ENCODE assay signal across 19 cellular contexts in the genomic region with DNA sequence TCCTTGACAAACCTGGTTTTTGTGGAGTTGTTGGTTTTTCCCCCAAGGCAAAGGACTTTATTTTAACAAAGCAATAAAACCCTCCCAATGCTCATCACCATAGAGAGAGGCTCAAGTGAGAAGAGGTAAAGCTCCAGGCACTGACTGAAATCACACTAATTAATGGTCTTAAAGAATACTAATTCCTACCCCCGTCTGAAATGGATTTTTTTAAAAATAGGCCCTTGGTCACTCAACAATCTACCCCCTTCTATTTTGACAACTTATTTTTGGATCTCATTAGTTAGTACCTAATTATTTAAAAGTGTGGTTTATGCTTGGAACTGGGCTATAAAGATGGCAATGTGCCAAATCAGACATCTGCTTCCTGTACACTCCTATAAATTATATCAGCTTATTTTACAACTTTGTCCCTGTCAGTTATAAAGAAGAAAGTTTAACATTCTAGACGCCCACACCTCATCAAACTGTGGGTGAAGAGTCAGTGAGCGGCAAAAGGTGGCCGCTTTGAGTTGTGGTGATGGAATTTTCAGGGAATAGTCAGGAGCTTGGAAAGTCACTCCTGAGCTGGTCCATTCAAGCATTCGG. TPM values are rescaled to one million over a fixed set of nuclear protein-coding genes. Genes with fewer than 3 reads are reported as not detected.
DNase-seq lines count a peak whose midpoint lies in the region; ATAC-seq, FAIRE-seq and TF ChIP-seq lines count a peak whose summit lies in the region.
"Had no signal": no experiment of that assay in that cellular context is flagged by ENCODE, and none has a peak within 500 bp of the region (broad histone marks: within the 10 kb centered on the region; RNA-seq: fewer than 3 reads in every experiment).

No MANE protein-coding gene starts in this region.

- no peak overlapping the region for H3K4me3 ChIP-seq in uterus
- no peak overlapping the region for H3K4me3 ChIP-seq in vagina
- H3K4me3 ChIP-seq: left ventricle myocardium inferior, mucosa of descending colon, upper lobe of left lung had no signal

- DNase-seq in NCI-H82 (lab: John Stamatoyannopoulos, UW) (peak; percentile 15), NCI-H82 treated with DMSO at 0.1 percent for 48 hours (lab: John Stamatoyannopoulos, UW; ENCODE audit: unreplicated experiment) (no peak), astrocyte of the hippocampus (ENCODE audit: low read depth, low spot score) (peak; percentile 46), left kidney (ENCODE audit: low read depth, low spot score) (peak; percentile 57), uterus (no peak), omental fat pad (ENCODE audit: low spot score) (no peak), vagina (ENCODE audit: extremely low spot score in 2 of 2) (no peak), GM12892 (ENCODE audit: insufficient read length) (no peak)
- DNase-seq: GF-D8, left ventricle myocardium inferior, MM.1S, mucosa of descending colon, NCI-H2029, NCI-H446 treated with DMSO at 0.1 percent for 48 hours, upper lobe of left lung had no signal

- no peaks in the 10 kb centered on the region for H3K27me3 ChIP-seq in uterus
- H3K27me3 ChIP-seq in vagina: no peaks in the 10 kb centered on the region

- intact Hi-C loops in uterus (cut with DNase I; ENCODE audit: low total_unique reads): no loop called here
- intact Hi-C loops in vagina (cut with DNase I): no loop called here

- no peak for ATAC-seq in omental fat pad (ENCODE audit: low FRiP score)
- ATAC-seq: activated naive CD4-positive, alpha-beta T cell treated with anti-CD3 and anti-CD28 coated beads, Interleukin-2, amount 50 U/mL, for 72 hours; mucosa of descending colon had no signal

- H3K36me3 ChIP-seq in uterus (no peaks in the 10 kb centered on the region), vagina (no peaks in the 10 kb centered on the region)
- H3K36me3 ChIP-seq: left ventricle myocardium inferior, upper lobe of left lung had no signal

- TF ChIP-seq POLR2A in uterus (IDR thresholded peaks at IDR 0.05) (no peak), vagina (IDR thresholded peaks at IDR 0.05) (no peak), GM12892 (IDR thresholded peaks at IDR 0.05; ENCODE audit: low read depth, low read length) (no peak)

- H3K9me3 ChIP-seq in uterus: no peaks in the 10 kb centered on the region
- no peaks in the 10 kb centered on the region for H3K9me3 ChIP-seq in vagina
- H3K9me3 ChIP-seq: left ventricle myocardium inferior, mucosa of descending colon, upper lobe of left lung had no signal

- FAIRE-seq in GM12892 (lab: Jason Lieb, UNC): no peak
- FAIRE-seq: A204.1, D721Med had no signal

- peak overlapping the region; percentile 63 to 68 for H3K27ac ChIP-seq in uterus
- no peak overlapping the region for H3K27ac ChIP-seq in vagina
- H3K27ac ChIP-seq: left ventricle myocardium inferior, upper lobe of left lung had no signal

- H3K4me1 ChIP-seq in uterus (peaks cover 0 to 6% of the 10 kb centered on the region in 2 donors), vagina (peaks cover 45% of the 10 kb centered on the region)

- TF ChIP-seq CTCF in uterus (IDR thresholded peaks at IDR 0.05): no peak
- TF ChIP-seq CTCF in omental fat pad (IDR thresholded peaks at IDR 0.05): no peak
- TF ChIP-seq CTCF in vagina (IDR thresholded peaks at IDR 0.05): no peak

RNA-seq across cellular contexts. Expression of gene GLI3, which starts 10.6 kb away (rescaled TPM):
- total RNA-seq in uterus (100 to 1,000 TPM in 1 of 4 donors, 10 to 100 TPM in 3; 16.5 to 105 (median 22.6) TPM), omental fat pad (10 to 100 TPM in 3 of 4 donors, 1 to 10 TPM in 1; 10.0 to 19.2 (median 14.6) TPM), vagina (24.6 TPM)
- polyA plus RNA-seq in GM12892 (2012; ENCODE audit: missing spikeins): not detected
- polyA plus RNA-seq: IgD-negative memory B cell had no signal

Comparison
In these comparisons a context has a peak if more than half of its experiments do, and no peak if none do; other contexts are left out.
1. DNase-seq: peak in NCI-H82 (single experiment), astrocyte of the hippocampus (single experiment) and left kidney (single experiment); none in NCI-H82 treated with DMSO at 0.1 percent for 48 hours (single experiment), uterus (0 of 2), omental fat pad (single experiment), vagina (0 of 2) and GM12892 (single experiment).